8 cellular contexts compared by ENCODE assay signal in genomic region chr7:26200113-26200443, GRCh38. TPM values are rescaled to one million over a fixed set of nuclear protein-coding genes. Genes with fewer than 3 reads are reported as not detected.
A peak's percentile ranks its signal among the peaks of the same experiment; 100 is the strongest.
DNase-seq lines count a peak whose midpoint lies in the region; ATAC-seq and TF ChIP-seq lines count a peak whose summit lies in the region.

No MANE protein-coding gene starts in this region.

- no peaks in the 10 kb centered on the region for H3K9me3 Mint-ChIP-seq in endodermal cell

- H3K27ac ChIP-seq in endodermal cell (ENCODE audit: low read depth, low read length), result peak overlapping the region; percentile 99

- H3K4me3 ChIP-seq in endodermal cell (ENCODE audit: low read length), result peak overlapping the region; percentile 94
- H3K4me3 ChIP-seq in mucosa of stomach (ENCODE audit: low read length), result peak overlapping the region; percentile 99

- peak; percentile 87 for DNase-seq in DMS 273 (lab: John Stamatoyannopoulos, UW; ENCODE audit: unreplicated experiment)
- peak; percentile 62 for DNase-seq in NCI-H748 treated with DMSO at 0.1 percent for 48 hours (lab: John Stamatoyannopoulos, UW)
- DNase-seq in activated CD8-positive, alpha-beta memory T cell treated with anti-CD3 and anti-CD28 coated beads, Interleukin-2, amount 50 U/mL, for 24 hours (ENCODE audit: extremely low read depth), result peak; percentile 43
- peak; percentile 87 for DNase-seq in endodermal cell
- peak; percentile 50 to 61 for DNase-seq in stimulated activated CD8-positive, alpha-beta memory T cell treated with anti-CD3 and anti-CD28 coated beads, Interleukin-4, amount 100 ng/mL, for 4 hours (ENCODE audit: low read depth in 2 of 2, low spot score in 1 of 2)
- no peak for DNase-seq in GM19238 (ENCODE audit: insufficient read length, low spot score)

- H3K4me1 Mint-ChIP-seq in endodermal cell, result peaks cover 36% of the 10 kb centered on the region

- peak; percentile 11 for ATAC-seq in HG02840 (IDR thresholded peaks at IDR 0.05; ENCODE audit: low FRiP score, unreplicated experiment)

- H3K27me3 ChIP-seq in endodermal cell (ENCODE audit: control insufficient read depth, insufficient read depth, low read length, poor library complexity, severe bottlenecking), result no peaks in the 10 kb centered on the region
- no peaks in the 10 kb centered on the region for H3K27me3 ChIP-seq in mucosa of stomach (ENCODE audit: control insufficient read depth, insufficient read depth, low read length)

- 0% methylated on average over 5 to 27 of the region's 28 CpGs for WGBS in endodermal cell (ENCODE audit: insufficient coverage in 1 of 2, insufficient read length in 1 of 2), 2 experiments

- H3K36me3 ChIP-seq in endodermal cell (ENCODE audit: control insufficient read depth, insufficient read depth, low read length) (peaks cover 63% of the 10 kb centered on the region), mucosa of stomach (ENCODE audit: control insufficient read depth, insufficient read depth, low read length) (peaks cover 4% of the 10 kb centered on the region)

- H3K27ac Mint-ChIP-seq in endodermal cell, result peak overlapping the region; percentile 100

- peaks cover 73% of the 10 kb centered on the region for H3K36me3 Mint-ChIP-seq in endodermal cell (ENCODE audit: low read depth)

- H3K4me1 ChIP-seq in endodermal cell (ENCODE audit: control insufficient read depth, insufficient read depth, low read length), result peaks cover 3% of the 10 kb centered on the region
- peaks cover 20% of the 10 kb centered on the region for H3K4me1 ChIP-seq in mucosa of stomach (ENCODE audit: control insufficient read depth, insufficient read depth, low read length)

- H3K9me3 ChIP-seq in endodermal cell (ENCODE audit: control insufficient read depth, low read length) (no peaks in the 10 kb centered on the region), mucosa of stomach (ENCODE audit: control insufficient read depth, low read length) (no peaks in the 10 kb centered on the region)

- no peaks in the 10 kb centered on the region for H3K27me3 Mint-ChIP-seq in endodermal cell (ENCODE audit: insufficient read depth)

- peak overlapping the region; percentile 100 for H3K9ac ChIP-seq in endodermal cell (ENCODE audit: extremely low read depth, low read length, poor library complexity, severe bottlenecking)
- peak overlapping the region; percentile 100 for H3K9ac ChIP-seq in mucosa of stomach (ENCODE audit: low read length)

- H3K4me3 Mint-ChIP-seq in endodermal cell, result peak overlapping the region; percentile 100

- TF ChIP-seq CTCF in endodermal cell (conservative IDR thresholded peaks at IDR 0.05), result no peak

RNA-seq across cellular contexts. Expression of gene HNRNPA2B1, which starts 0.5 kb away (rescaled TPM):
- 1,000 to 10,000 TPM in 1 of 2 donors, 100 to 1,000 TPM in 1; 913 to 1,007 TPM for total RNA-seq in endodermal cell
- polyA plus RNA-seq in endodermal cell (2013, experiment 1 of 2), result 1,106 TPM
- 1,007 TPM for polyA plus RNA-seq in endodermal cell (2013, experiment 2 of 2)

RNA-seq across cellular contexts. Expression of gene CBX3, which starts 1.5 kb away (rescaled TPM):
- 100 to 1,000 TPM; 213 to 219 TPM for total RNA-seq in endodermal cell
- polyA plus RNA-seq in endodermal cell (2013, experiment 1 of 2), result 277 TPM
- 276 TPM for polyA plus RNA-seq in endodermal cell (2013, experiment 2 of 2)

RNA-seq across cellular contexts. Expression of gene NFE2L3, which starts 48.1 kb away (rescaled TPM):
- 10 to 100 TPM; 20.2 to 48.4 TPM for total RNA-seq in endodermal cell
- 14.4 TPM for polyA plus RNA-seq in endodermal cell (2013, experiment 1 of 2)
- polyA plus RNA-seq in endodermal cell (2013, experiment 2 of 2), result 11.3 TPM
